Comparison of ENCODE assay signal across 2 cellular contexts in the genomic region with DNA sequence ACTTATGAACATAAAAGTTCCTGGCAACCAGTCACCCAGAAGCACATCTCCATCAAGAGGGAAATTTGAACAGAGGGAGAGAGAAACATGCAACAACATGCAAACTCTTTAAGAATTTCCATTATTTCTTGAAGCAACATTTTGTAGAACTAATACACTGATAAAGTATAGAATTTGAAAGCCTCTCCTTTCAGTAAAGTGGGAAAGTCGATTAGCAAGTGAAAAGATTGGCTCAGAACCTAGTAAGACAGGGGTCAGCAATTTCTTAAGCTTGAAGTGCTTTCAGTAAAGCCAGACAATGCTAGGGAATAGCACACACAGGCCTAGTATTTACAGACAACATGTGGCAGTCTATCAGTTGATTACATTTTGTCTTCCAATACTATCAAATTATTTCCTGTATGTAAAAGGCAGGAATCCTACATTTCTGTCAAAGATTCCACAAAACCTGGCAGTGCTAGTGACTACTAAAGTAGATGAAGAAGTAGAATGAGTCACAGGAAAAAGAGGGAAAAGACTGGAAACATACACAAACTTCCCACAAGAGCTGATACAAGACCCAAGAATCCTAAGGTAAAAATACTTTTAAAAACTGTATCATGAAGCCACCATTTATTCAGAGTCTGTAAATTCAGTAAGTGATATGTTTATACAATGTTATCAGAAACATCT.
TF ChIP-seq lines count a peak whose summit lies in the region.

No MANE protein-coding gene starts in this region.

TF ChIP-seq in HCT116, 20 proteins besides CTCF, POLR2A, EP300 and RAD21:
- TF ChIP-seq, protein P1, sequence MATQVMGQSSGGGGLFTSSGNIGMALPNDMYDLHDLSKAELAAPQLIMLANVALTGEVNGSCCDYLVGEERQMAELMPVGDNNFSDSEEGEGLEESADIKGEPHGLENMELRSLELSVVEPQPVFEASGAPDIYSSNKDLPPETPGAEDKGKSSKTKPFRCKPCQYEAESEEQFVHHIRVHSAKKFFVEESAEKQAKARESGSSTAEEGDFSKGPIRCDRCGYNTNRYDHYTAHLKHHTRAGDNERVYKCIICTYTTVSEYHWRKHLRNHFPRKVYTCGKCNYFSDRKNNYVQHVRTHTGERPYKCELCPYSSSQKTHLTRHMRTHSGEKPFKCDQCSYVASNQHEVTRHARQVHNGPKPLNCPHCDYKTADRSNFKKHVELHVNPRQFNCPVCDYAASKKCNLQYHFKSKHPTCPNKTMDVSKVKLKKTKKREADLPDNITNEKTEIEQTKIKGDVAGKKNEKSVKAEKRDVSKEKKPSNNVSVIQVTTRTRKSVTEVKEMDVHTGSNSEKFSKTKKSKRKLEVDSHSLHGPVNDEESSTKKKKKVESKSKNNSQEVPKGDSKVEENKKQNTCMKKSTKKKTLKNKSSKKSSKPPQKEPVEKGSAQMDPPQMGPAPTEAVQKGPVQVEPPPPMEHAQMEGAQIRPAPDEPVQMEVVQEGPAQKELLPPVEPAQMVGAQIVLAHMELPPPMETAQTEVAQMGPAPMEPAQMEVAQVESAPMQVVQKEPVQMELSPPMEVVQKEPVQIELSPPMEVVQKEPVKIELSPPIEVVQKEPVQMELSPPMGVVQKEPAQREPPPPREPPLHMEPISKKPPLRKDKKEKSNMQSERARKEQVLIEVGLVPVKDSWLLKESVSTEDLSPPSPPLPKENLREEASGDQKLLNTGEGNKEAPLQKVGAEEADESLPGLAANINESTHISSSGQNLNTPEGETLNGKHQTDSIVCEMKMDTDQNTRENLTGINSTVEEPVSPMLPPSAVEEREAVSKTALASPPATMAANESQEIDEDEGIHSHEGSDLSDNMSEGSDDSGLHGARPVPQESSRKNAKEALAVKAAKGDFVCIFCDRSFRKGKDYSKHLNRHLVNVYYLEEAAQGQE (IDR thresholded peaks at IDR 0.05; ENCODE audit: low read depth): no peak
- TF ChIP-seq, protein P2, sequence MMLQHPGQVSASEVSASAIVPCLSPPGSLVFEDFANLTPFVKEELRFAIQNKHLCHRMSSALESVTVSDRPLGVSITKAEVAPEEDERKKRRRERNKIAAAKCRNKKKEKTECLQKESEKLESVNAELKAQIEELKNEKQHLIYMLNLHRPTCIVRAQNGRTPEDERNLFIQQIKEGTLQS (IDR thresholded peaks at IDR 0.05): no peak

TF ChIP-seq in SK-N-SH, 30 proteins besides CTCF, POLR2A, EP300 and RAD21 (continued from another document):
- TF ChIP-seq, protein P3, sequence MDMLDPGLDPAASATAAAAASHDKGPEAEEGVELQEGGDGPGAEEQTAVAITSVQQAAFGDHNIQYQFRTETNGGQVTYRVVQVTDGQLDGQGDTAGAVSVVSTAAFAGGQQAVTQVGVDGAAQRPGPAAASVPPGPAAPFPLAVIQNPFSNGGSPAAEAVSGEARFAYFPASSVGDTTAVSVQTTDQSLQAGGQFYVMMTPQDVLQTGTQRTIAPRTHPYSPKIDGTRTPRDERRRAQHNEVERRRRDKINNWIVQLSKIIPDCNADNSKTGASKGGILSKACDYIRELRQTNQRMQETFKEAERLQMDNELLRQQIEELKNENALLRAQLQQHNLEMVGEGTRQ (IDR thresholded peaks at IDR 0.05; ENCODE audit: borderline replicate concordance, low read depth, low read length): no peak
- TF ChIP-seq ELF1 (IDR thresholded peaks at IDR 0.05): no peak
- TF ChIP-seq, protein P1 (IDR thresholded peaks at IDR 0.05; ENCODE audit: low read depth, low read length): no peak
- TF ChIP-seq SMC3 (IDR thresholded peaks at IDR 0.05; ENCODE audit: low read depth, low read length): no peak
- TF ChIP-seq, protein P4, sequence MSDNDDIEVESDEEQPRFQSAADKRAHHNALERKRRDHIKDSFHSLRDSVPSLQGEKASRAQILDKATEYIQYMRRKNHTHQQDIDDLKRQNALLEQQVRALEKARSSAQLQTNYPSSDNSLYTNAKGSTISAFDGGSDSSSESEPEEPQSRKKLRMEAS (IDR thresholded peaks at IDR 0.05; ENCODE audit: low read depth): no peak
- no peak for TF ChIP-seq MXI1 (IDR thresholded peaks at IDR 0.05; ENCODE audit: low read depth, low read length)
- TF ChIP-seq TAF1 (IDR thresholded peaks at IDR 0.05; ENCODE audit: borderline replicate concordance, low read depth, low read length): no peak
- TF ChIP-seq, protein P5, sequence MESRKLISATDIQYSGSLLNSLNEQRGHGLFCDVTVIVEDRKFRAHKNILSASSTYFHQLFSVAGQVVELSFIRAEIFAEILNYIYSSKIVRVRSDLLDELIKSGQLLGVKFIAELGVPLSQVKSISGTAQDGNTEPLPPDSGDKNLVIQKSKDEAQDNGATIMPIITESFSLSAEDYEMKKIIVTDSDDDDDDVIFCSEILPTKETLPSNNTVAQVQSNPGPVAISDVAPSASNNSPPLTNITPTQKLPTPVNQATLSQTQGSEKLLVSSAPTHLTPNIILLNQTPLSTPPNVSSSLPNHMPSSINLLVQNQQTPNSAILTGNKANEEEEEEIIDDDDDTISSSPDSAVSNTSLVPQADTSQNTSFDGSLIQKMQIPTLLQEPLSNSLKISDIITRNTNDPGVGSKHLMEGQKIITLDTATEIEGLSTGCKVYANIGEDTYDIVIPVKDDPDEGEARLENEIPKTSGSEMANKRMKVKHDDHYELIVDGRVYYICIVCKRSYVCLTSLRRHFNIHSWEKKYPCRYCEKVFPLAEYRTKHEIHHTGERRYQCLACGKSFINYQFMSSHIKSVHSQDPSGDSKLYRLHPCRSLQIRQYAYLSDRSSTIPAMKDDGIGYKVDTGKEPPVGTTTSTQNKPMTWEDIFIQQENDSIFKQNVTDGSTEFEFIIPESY (IDR thresholded peaks at IDR 0.05; ENCODE audit: borderline replicate concordance, low read depth): no peak
- no peak for TF ChIP-seq RXRA (IDR thresholded peaks at IDR 0.05; ENCODE audit: borderline replicate concordance, low read depth)
- TF ChIP-seq, protein P6, sequence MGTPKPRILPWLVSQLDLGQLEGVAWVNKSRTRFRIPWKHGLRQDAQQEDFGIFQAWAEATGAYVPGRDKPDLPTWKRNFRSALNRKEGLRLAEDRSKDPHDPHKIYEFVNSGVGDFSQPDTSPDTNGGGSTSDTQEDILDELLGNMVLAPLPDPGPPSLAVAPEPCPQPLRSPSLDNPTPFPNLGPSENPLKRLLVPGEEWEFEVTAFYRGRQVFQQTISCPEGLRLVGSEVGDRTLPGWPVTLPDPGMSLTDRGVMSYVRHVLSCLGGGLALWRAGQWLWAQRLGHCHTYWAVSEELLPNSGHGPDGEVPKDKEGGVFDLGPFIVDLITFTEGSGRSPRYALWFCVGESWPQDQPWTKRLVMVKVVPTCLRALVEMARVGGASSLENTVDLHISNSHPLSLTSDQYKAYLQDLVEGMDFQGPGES (IDR thresholded peaks at IDR 0.05; ENCODE audit: low read depth, low read length): no peak
- TF ChIP-seq EZH2phosphoT487 (IDR thresholded peaks at IDR 0.05; ENCODE audit: borderline replicate concordance, low read depth): no peak
- no peak for TF ChIP-seq MEF2A (IDR thresholded peaks at IDR 0.05; ENCODE audit: borderline replicate concordance, low read depth)
- TF ChIP-seq NRF1 (IDR thresholded peaks at IDR 0.05; ENCODE audit: low read depth, low read length): no peak
- TF ChIP-seq, protein P7, sequence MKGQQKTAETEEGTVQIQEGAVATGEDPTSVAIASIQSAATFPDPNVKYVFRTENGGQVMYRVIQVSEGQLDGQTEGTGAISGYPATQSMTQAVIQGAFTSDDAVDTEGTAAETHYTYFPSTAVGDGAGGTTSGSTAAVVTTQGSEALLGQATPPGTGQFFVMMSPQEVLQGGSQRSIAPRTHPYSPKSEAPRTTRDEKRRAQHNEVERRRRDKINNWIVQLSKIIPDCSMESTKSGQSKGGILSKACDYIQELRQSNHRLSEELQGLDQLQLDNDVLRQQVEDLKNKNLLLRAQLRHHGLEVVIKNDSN (IDR thresholded peaks at IDR 0.05; ENCODE audit: borderline replicate concordance, low read depth): no peak
TF ChIP-seq in SK-N-SH: peak in this region for 4.
